ENCODE assay signal across 1 cellular context in the genomic region with DNA sequence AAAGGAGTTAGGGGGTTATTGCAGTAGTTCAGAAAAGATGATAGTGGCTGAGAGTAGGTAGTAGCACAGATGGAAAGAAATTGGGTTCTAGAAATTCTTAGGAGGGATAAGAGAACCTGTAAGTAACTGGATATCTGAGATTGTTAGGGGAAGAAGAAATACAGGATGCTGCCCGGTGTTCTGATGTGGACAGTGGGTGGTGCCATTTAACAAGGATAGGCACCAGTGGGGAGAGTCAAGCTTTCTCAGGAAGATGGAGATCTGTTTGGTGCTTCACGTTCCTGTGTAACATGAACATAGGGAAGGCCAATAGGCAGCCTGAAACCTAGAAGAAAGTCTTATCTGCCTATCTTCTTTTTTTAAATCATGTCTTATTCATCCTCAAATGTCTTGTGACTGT.
TF ChIP-seq lines count a peak whose summit lies in the region.

No MANE protein-coding gene starts in this region.

TF ChIP-seq in GM23338, 12 proteins besides CTCF, POLR2A, EP300 and RAD21 (continued from another document):
- TF ChIP-seq, protein P1, sequence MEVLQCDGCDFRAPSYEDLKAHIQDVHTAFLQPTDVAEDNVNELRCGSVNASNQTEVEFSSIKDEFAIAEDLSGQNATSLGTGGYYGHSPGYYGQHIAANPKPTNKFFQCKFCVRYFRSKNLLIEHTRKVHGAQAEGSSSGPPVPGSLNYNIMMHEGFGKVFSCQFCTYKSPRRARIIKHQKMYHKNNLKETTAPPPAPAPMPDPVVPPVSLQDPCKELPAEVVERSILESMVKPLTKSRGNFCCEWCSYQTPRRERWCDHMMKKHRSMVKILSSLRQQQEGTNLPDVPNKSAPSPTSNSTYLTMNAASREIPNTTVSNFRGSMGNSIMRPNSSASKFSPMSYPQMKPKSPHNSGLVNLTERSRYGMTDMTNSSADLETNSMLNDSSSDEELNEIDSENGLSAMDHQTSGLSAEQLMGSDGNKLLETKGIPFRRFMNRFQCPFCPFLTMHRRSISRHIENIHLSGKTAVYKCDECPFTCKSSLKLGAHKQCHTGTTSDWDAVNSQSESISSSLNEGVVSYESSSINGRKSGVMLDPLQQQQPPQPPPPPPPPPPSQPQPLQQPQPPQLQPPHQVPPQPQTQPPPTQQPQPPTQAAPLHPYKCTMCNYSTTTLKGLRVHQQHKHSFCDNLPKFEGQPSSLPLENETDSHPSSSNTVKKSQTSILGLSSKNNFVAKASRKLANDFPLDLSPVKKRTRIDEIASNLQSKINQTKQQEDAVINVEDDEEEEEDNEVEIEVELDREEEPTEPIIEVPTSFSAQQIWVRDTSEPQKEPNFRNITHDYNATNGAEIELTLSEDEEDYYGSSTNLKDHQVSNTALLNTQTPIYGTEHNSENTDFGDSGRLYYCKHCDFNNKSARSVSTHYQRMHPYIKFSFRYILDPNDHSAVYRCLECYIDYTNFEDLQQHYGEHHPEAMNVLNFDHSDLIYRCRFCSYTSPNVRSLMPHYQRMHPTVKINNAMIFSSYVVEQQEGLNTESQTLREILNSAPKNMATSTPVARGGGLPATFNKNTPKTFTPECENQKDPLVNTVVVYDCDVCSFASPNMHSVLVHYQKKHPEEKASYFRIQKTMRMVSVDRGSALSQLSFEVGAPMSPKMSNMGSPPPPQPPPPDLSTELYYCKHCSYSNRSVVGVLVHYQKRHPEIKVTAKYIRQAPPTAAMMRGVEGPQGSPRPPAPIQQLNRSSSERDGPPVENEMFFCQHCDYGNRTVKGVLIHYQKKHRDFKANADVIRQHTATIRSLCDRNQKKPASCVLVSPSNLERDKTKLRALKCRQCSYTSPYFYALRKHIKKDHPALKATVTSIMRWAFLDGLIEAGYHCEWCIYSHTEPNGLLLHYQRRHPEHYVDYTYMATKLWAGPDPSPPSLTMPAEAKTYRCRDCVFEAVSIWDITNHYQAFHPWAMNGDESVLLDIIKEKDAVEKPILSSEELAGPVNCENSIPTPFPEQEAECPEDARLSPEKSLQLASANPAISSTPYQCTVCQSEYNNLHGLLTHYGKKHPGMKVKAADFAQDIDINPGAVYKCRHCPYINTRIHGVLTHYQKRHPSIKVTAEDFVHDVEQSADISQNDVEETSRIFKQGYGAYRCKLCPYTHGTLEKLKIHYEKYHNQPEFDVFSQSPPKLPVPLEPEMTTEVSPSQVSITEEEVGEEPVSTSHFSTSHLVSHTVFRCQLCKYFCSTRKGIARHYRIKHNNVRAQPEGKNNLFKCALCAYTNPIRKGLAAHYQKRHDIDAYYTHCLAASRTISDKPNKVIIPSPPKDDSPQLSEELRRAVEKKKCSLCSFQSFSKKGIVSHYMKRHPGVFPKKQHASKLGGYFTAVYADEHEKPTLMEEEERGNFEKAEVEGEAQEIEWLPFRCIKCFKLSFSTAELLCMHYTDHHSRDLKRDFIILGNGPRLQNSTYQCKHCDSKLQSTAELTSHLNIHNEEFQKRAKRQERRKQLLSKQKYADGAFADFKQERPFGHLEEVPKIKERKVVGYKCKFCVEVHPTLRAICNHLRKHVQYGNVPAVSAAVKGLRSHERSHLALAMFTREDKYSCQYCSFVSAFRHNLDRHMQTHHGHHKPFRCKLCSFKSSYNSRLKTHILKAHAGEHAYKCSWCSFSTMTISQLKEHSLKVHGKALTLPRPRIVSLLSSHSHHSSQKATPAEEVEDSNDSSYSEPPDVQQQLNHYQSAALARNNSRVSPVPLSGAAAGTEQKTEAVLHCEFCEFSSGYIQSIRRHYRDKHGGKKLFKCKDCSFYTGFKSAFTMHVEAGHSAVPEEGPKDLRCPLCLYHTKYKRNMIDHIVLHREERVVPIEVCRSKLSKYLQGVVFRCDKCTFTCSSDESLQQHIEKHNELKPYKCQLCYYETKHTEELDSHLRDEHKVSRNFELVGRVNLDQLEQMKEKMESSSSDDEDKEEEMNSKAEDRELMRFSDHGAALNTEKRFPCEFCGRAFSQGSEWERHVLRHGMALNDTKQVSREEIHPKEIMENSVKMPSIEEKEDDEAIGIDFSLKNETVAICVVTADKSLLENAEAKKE (CRISPR knock-in tag; IDR thresholded peaks at IDR 0.05): no peak
- no peak for TF ChIP-seq ZNF114 (CRISPR knock-in tag; IDR thresholded peaks at IDR 0.05)
- no peak for TF ChIP-seq CREB1 (CRISPR knock-in tag; IDR thresholded peaks at IDR 0.05; ENCODE audit: low read depth)
- no peak for TF ChIP-seq NANOG (IDR thresholded peaks at IDR 0.05; ENCODE audit: borderline replicate concordance)
- TF ChIP-seq ZNF331 (CRISPR knock-in tag; IDR thresholded peaks at IDR 0.05; ENCODE audit: low read depth): no peak
- TF ChIP-seq, protein P2, sequence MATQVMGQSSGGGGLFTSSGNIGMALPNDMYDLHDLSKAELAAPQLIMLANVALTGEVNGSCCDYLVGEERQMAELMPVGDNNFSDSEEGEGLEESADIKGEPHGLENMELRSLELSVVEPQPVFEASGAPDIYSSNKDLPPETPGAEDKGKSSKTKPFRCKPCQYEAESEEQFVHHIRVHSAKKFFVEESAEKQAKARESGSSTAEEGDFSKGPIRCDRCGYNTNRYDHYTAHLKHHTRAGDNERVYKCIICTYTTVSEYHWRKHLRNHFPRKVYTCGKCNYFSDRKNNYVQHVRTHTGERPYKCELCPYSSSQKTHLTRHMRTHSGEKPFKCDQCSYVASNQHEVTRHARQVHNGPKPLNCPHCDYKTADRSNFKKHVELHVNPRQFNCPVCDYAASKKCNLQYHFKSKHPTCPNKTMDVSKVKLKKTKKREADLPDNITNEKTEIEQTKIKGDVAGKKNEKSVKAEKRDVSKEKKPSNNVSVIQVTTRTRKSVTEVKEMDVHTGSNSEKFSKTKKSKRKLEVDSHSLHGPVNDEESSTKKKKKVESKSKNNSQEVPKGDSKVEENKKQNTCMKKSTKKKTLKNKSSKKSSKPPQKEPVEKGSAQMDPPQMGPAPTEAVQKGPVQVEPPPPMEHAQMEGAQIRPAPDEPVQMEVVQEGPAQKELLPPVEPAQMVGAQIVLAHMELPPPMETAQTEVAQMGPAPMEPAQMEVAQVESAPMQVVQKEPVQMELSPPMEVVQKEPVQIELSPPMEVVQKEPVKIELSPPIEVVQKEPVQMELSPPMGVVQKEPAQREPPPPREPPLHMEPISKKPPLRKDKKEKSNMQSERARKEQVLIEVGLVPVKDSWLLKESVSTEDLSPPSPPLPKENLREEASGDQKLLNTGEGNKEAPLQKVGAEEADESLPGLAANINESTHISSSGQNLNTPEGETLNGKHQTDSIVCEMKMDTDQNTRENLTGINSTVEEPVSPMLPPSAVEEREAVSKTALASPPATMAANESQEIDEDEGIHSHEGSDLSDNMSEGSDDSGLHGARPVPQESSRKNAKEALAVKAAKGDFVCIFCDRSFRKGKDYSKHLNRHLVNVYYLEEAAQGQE (IDR thresholded peaks at IDR 0.05; ENCODE audit: unreplicated experiment): no peak
- TF ChIP-seq JUNB (IDR thresholded peaks at IDR 0.05; ENCODE audit: unreplicated experiment): no peak
- TF ChIP-seq, protein P3, sequence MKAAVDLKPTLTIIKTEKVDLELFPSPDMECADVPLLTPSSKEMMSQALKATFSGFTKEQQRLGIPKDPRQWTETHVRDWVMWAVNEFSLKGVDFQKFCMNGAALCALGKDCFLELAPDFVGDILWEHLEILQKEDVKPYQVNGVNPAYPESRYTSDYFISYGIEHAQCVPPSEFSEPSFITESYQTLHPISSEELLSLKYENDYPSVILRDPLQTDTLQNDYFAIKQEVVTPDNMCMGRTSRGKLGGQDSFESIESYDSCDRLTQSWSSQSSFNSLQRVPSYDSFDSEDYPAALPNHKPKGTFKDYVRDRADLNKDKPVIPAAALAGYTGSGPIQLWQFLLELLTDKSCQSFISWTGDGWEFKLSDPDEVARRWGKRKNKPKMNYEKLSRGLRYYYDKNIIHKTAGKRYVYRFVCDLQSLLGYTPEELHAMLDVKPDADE (IDR thresholded peaks at IDR 0.05): no peak
- no peak for TF ChIP-seq EZH2 (IDR thresholded peaks at IDR 0.05; ENCODE audit: low read depth, unreplicated experiment)
- TF ChIP-seq STAT1 (IDR thresholded peaks at IDR 0.05; ENCODE audit: unreplicated experiment): no peak
- no peak for TF ChIP-seq EZH2phosphoT487 (IDR thresholded peaks at IDR 0.05; ENCODE audit: unreplicated experiment)
